14 cellular contexts compared by ENCODE assay signal in genomic region chr5:32044904-32045303, GRCh38.
DNase-seq lines count a peak whose midpoint lies in the region; ATAC-seq, FAIRE-seq and TF ChIP-seq lines count a peak whose summit lies in the region.
"Had no signal": no experiment of that assay in that cellular context is flagged by ENCODE, and none has a peak within 500 bp of the region (broad histone marks: within the 10 kb centered on the region; RNA-seq: fewer than 3 reads in every experiment).

No MANE protein-coding gene starts in this region.

- no peak overlapping the region for H3K4ac ChIP-seq in mesenchymal stem cell (ENCODE audit: low read depth in 1 of 2, low read length in 2 of 2)

- H2AK5ac ChIP-seq in mesenchymal stem cell (ENCODE audit: low read length, severe bottlenecking): no peak overlapping the region

- no peak overlapping the region for H3K27ac ChIP-seq in mammary epithelial cell (ENCODE audit: insufficient read depth, low read depth, low read length)
- H3K27ac ChIP-seq in mesenchymal stem cell (ENCODE audit: low read length, poor library complexity, severe bottlenecking): no peak overlapping the region
- H3K27ac ChIP-seq: Peyer's patch had no signal

- peak; percentile 41 for DNase-seq in AG09309 (ENCODE audit: low read depth)
- DNase-seq in HTR-8/SVneo (ENCODE audit: insufficient read length, low spot score): peak; percentile 97
- peak; percentile 89 for DNase-seq in mammary epithelial cell
- DNase-seq in mesenchymal stem cell: peak; percentile 57
- no peak for DNase-seq in mesenteric fat pad (ENCODE audit: low spot score)
- DNase-seq in middle frontal gyrus (ENCODE audit: extremely low spot score, low spot score): no peak
- DNase-seq in activated CD8-positive, alpha-beta memory T cell treated with anti-CD3 and anti-CD28 coated beads, Interleukin-2, amount 50 U/mL, for 48 hours: no peak
- DNase-seq: activated CD8-positive, alpha-beta T cell treated with anti-CD3 and anti-CD28 coated beads for 36 hours; activated gamma-delta T cell treated with Interleukin-2 at 50 U/mL for 16 hours; CD4-positive, CD25-positive, alpha-beta regulatory T cell; cerebellar nuclear complex; erythroblast; Peyer's patch had no signal

- no peak overlapping the region for H2BK120ac ChIP-seq in mesenchymal stem cell (ENCODE audit: low read depth, low read length)

- H3K4me1 ChIP-seq in mammary epithelial cell (ENCODE audit: insufficient read depth, low read length) (peaks cover 11% of the 10 kb centered on the region), mesenchymal stem cell (ENCODE audit: control insufficient read depth, insufficient read depth, low read depth, low read length) (peaks cover 8% of the 10 kb centered on the region)
- H3K4me1 ChIP-seq: Peyer's patch had no signal

- no peak overlapping the region for H4K91ac ChIP-seq in mesenchymal stem cell (ENCODE audit: low read length)

- FAIRE-seq in HTR-8/SVneo (lab: Jason Lieb, UNC): peak; percentile 57

- H3K9ac ChIP-seq in mammary epithelial cell (ENCODE audit: insufficient read depth, low read length) (no peak overlapping the region), mesenchymal stem cell (ENCODE audit: low read length) (no peak overlapping the region)

- no peak overlapping the region for H2BK15ac ChIP-seq in mesenchymal stem cell (ENCODE audit: low read depth, poor library complexity, severe bottlenecking)

- H2AFZ ChIP-seq in mammary epithelial cell (ENCODE audit: low read depth, low read length): no peak overlapping the region
- no peak overlapping the region for H2AFZ ChIP-seq in mesenchymal stem cell (ENCODE audit: low read depth, low read length)

- intact Hi-C loops in mammary epithelial cell (cut with micrococcal nuclease): loop anchor here (10.0 kb wide), 1 partner anchor 60 kb away; no protein-coding TSS in a partner anchor

- no peaks in the 10 kb centered on the region for H3K36me3 ChIP-seq in mammary epithelial cell (ENCODE audit: insufficient read depth, low read length)
- peaks cover 0 to 5% of the 10 kb centered on the region in 2 experiments for H3K36me3 ChIP-seq in mesenchymal stem cell (ENCODE audit: control insufficient read depth in 1 of 2, insufficient read depth in 2 of 2, low read depth in 1 of 2, low read length in 2 of 2)
- H3K36me3 ChIP-seq: Peyer's patch had no signal

- no peaks in the 10 kb centered on the region for H3K79me2 ChIP-seq in mammary epithelial cell (ENCODE audit: insufficient read depth, low read length)

- no peak for ATAC-seq in GM18873 (IDR thresholded peaks at IDR 0.05; ENCODE audit: low FRiP score, unreplicated experiment)
- ATAC-seq: activated CD8-positive, alpha-beta T cell treated with anti-CD3 and anti-CD28 coated beads for 36 hours had no signal

- in situ Hi-C loops in mammary epithelial cell (cut with MboI; ENCODE audit: low sequenced_read_pairs in 2 of 2): no loop called here

- H3K79me1 ChIP-seq in mesenchymal stem cell (replicated peaks; ENCODE audit: low read length, poor library complexity, severe bottlenecking): no peaks in the 10 kb centered on the region

- H3K4me3 ChIP-seq in AG09309 (ENCODE audit: control insufficient read depth, low read depth, low read length) (no peak overlapping the region), mammary epithelial cell (replicated peaks in 1 of 3; ENCODE audit: insufficient read depth in 1 of 3, low read depth in 2 of 3, low read length in 3 of 3) (no peak overlapping the region), mesenchymal stem cell (ENCODE audit: insufficient read depth in 1 of 2, low read depth in 1 of 2, low read length in 2 of 2) (no peak overlapping the region)
- H3K4me3 ChIP-seq: Peyer's patch had no signal

- no peak overlapping the region for H2BK12ac ChIP-seq in mesenchymal stem cell (ENCODE audit: low read length in 2 of 2)

- no peak overlapping the region for H4K8ac ChIP-seq in mesenchymal stem cell (ENCODE audit: low read length)

- BruUV-seq in mammary epithelial cell (replicated peaks; lab: Mats Ljungman, UMichigan): no TSS peak

- TF ChIP-seq CTCF in AG09309 (IDR thresholded peaks at IDR 0.05; ENCODE audit: control insufficient read depth, insufficient read depth, low read depth, low read length, missing control alignments) (no peak), mammary epithelial cell (conservative IDR thresholded peaks at IDR 0.05 in 1 of 2, IDR thresholded peaks at IDR 0.05 in 1 of 2; ENCODE audit: extremely low read depth in 1 of 2, insufficient read depth in 1 of 2, low read depth in 1 of 2, low read length in 2 of 2) (no peak)

- CTCF ChIA-PET in mammary epithelial cell (lab: Charles Lee; ENCODE audit: low non-redundant PET): interaction anchor here (1.0 kb wide), 1 partner anchor 32 kb away, joined by 12 read pairs; no protein-coding TSS in a partner anchor

- H2BK5ac ChIP-seq in mesenchymal stem cell (ENCODE audit: low read depth, low read length, poor library complexity, severe bottlenecking): no peak overlapping the region

- H4K20me1 ChIP-seq in mammary epithelial cell (ENCODE audit: insufficient read depth, low read length): no peaks in the 10 kb centered on the region

- peaks cover 14% of the 10 kb centered on the region for H3K27me3 ChIP-seq in mammary epithelial cell (ENCODE audit: insufficient read depth, low read length)
- peaks cover 0 to 63% of the 10 kb centered on the region in 2 experiments for H3K27me3 ChIP-seq in mesenchymal stem cell (ENCODE audit: control insufficient read depth in 1 of 2, insufficient read depth in 1 of 2, low read length in 2 of 2)
- H3K27me3 ChIP-seq: Peyer's patch had no signal

- H3K4me2 ChIP-seq in mammary epithelial cell (ENCODE audit: insufficient read depth, low read depth, low read length) (no peak overlapping the region), mesenchymal stem cell (ENCODE audit: low read length, poor library complexity, severe bottlenecking) (no peak overlapping the region)

- no peak overlapping the region for H3K18ac ChIP-seq in mesenchymal stem cell (ENCODE audit: low read depth in 1 of 2, low read length in 2 of 2)

- H3K23ac ChIP-seq in mesenchymal stem cell (ENCODE audit: low read length in 2 of 2): no peak overlapping the region

- H3K14ac ChIP-seq in mesenchymal stem cell (ENCODE audit: low read length in 2 of 2): no peak overlapping the region

- H3K9me3 ChIP-seq in mammary epithelial cell (replicated peaks; ENCODE audit: insufficient read depth, low read length): peaks cover 3% of the 10 kb centered on the region
- H3K9me3 ChIP-seq in mesenchymal stem cell (ENCODE audit: control insufficient read depth, low read length): no peaks in the 10 kb centered on the region

- dilution Hi-C loops in mammary epithelial cell (cut with HindIII; ENCODE audit: low sequenced_read_pairs): loop anchor here (5.0 kb wide), 2 partner anchors 62 to 83 kb away; no protein-coding TSS in a partner anchor

Comparison
In these comparisons a context has a peak if more than half of its experiments do, and no peak if none do; other contexts are left out.
1. DNase-seq: peak in AG09309 (single experiment), HTR-8/SVneo (single experiment), mammary epithelial cell (single experiment) and mesenchymal stem cell (single experiment); none in mesenteric fat pad (single experiment), middle frontal gyrus (single experiment) and activated CD8-positive, alpha-beta memory T cell treated with anti-CD3 and anti-CD28 coated beads, Interleukin-2, amount 50 U/mL, for 48 hours (single experiment).